In the genomic region with DNA sequence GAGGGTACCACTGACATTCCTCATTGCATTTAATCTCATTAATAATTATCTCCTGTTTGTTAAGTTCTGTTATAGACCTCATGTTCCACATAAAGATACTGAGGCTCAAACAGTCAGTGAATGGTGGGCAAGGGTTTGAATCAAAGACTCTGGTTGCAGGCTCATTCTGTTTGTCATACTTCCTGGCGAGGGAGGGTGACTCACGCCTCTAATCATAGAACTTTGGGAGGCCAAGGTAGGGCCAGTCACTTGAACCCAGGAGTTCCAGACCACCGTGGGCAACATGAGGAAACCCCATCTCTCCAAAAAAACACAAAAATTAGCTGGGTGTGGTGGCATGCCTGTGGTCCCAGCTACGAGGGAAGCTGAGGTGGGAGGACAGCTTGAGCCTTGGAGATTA, we compare ENCODE assay signal across 16 cellular contexts.
DNase-seq lines count a peak whose midpoint lies in the region; ATAC-seq, FAIRE-seq and TF ChIP-seq lines count a peak whose summit lies in the region.
"Had no signal": no experiment of that assay in that cellular context is flagged by ENCODE, and none has a peak within 500 bp of the region (broad histone marks: within the 10 kb centered on the region; RNA-seq: fewer than 3 reads in every experiment).

No MANE protein-coding gene starts in this region.

- no peaks in the 10 kb centered on the region for H3K9me1 ChIP-seq in K562 (ENCODE audit: control insufficient read depth, insufficient read depth, low read length)

- H3K9me3 ChIP-seq in K562 (replicated peaks; ENCODE audit: control insufficient read depth, insufficient read depth, low read depth, low read length), result no peaks in the 10 kb centered on the region
- no peaks in the 10 kb centered on the region for H3K9me3 ChIP-seq in neural progenitor cell (ENCODE audit: low read depth)
- H3K9me3 ChIP-seq: MG63 had no signal

- peaks cover 7% of the 10 kb centered on the region for H3K4me1 Mint-ChIP-seq in activated T-cell treated with anti-CD3 and anti-CD28 coated beads, Interleukin-2, amount 50 U/mL, for 72 hours (ENCODE audit: low read depth)
- H3K4me1 Mint-ChIP-seq in neural progenitor cell, result peaks cover 5% of the 10 kb centered on the region
- H3K4me1 Mint-ChIP-seq: CD4-positive, CD25-positive, alpha-beta regulatory T cell had no signal

- H3K79me2 ChIP-seq in K562 (ENCODE audit: control insufficient read depth, insufficient read depth, low read length), result no peaks in the 10 kb centered on the region
- no peaks in the 10 kb centered on the region for H3K79me2 ChIP-seq in neural progenitor cell (ENCODE audit: low read depth)

- under 1% methylated on average over 4 of the region's 4 CpGs for WGBS in K562 (ENCODE audit: insufficient coverage, low coverage, missing lambda C conversion rate)

- H3K4me1 ChIP-seq in K562 (replicated peaks in 1 of 2; ENCODE audit: control insufficient read depth in 2 of 2, insufficient read depth in 2 of 2, low read length in 2 of 2), result no peaks in the 10 kb centered on the region
- peaks cover 4% of the 10 kb centered on the region for H3K4me1 ChIP-seq in neural progenitor cell

- CTCF ChIA-PET in K562 (lab: Yijun Ruan, JAX; ENCODE audit: low intra/inter-chr PET ratio), result no interaction called here

- H3F3A ChIP-seq in neural progenitor cell (ENCODE audit: low read depth), result no peaks in the 10 kb centered on the region

- no peaks in the 10 kb centered on the region for H3K36me3 Mint-ChIP-seq in activated T-cell treated with anti-CD3 and anti-CD28 coated beads, Interleukin-2, amount 50 U/mL, for 72 hours (ENCODE audit: insufficient read depth in 2 of 2)
- peaks cover 2% of the 10 kb centered on the region for H3K36me3 Mint-ChIP-seq in neural progenitor cell
- H3K36me3 Mint-ChIP-seq: CD4-positive, CD25-positive, alpha-beta regulatory T cell had no signal

- no peaks in the 10 kb centered on the region for H3K9me3 Mint-ChIP-seq in activated T-cell treated with anti-CD3 and anti-CD28 coated beads, Interleukin-2, amount 50 U/mL, for 72 hours
- peaks cover 9% of the 10 kb centered on the region for H3K9me3 Mint-ChIP-seq in neural progenitor cell
- H3K9me3 Mint-ChIP-seq: CD4-positive, CD25-positive, alpha-beta regulatory T cell had no signal

- no peak overlapping the region for H3K27ac ChIP-seq in K562 (ENCODE audit: extremely low read depth, low read depth, low read length)
- H3K27ac ChIP-seq in neural progenitor cell, result no peak overlapping the region
- H3K27ac ChIP-seq: KMS-11 had no signal

- no peak for TF ChIP-seq CTCF in K562 (IDR thresholded peaks at IDR 0.05 in 2 of 3, conservative IDR thresholded peaks at IDR 0.05 in 1 of 3; ENCODE audit: insufficient read depth in 2 of 3, low read depth in 1 of 3, low read length in 3 of 3)
- no peak for TF ChIP-seq CTCF in neural progenitor cell (IDR thresholded peaks at IDR 0.05)

- no peaks in the 10 kb centered on the region for H3K27me3 Mint-ChIP-seq in activated T-cell treated with anti-CD3 and anti-CD28 coated beads, Interleukin-2, amount 50 U/mL, for 72 hours (ENCODE audit: low read depth)
- H3K27me3 Mint-ChIP-seq in neural progenitor cell (ENCODE audit: insufficient read depth, low read depth), result no peaks in the 10 kb centered on the region
- H3K27me3 Mint-ChIP-seq: CD4-positive, CD25-positive, alpha-beta regulatory T cell had no signal

- H2AFZ ChIP-seq in K562 (ENCODE audit: low read depth, low read length) (no peak overlapping the region), neural progenitor cell (replicated peaks) (peak overlapping the region; percentile 18)

- H3K27ac Mint-ChIP-seq in activated T-cell treated with anti-CD3 and anti-CD28 coated beads, Interleukin-2, amount 50 U/mL, for 72 hours, result no peak overlapping the region
- no peak overlapping the region for H3K27ac Mint-ChIP-seq in neural progenitor cell
- H3K27ac Mint-ChIP-seq: CD4-positive, CD25-positive, alpha-beta regulatory T cell; H9 had no signal

- no peaks in the 10 kb centered on the region for H3K36me3 ChIP-seq in K562 (ENCODE audit: control insufficient read depth, insufficient read depth, low read length)
- no peaks in the 10 kb centered on the region for H3K36me3 ChIP-seq in neural progenitor cell
- H3K36me3 ChIP-seq: MG63 had no signal

- H3K4me2 ChIP-seq in K562 (ENCODE audit: insufficient read depth, low read length) (no peak overlapping the region), neural progenitor cell (no peak overlapping the region)
- H3K4me2 ChIP-seq: KMS-11 had no signal

- no peak for TF ChIP-seq EP300 in K562 (IDR thresholded peaks at IDR 0.05; ENCODE audit: low read length)

- BruUV-seq in K562 (replicated peaks; lab: Mats Ljungman, UMichigan), result no TSS peak

- no peak for DNase-seq in activated T-cell treated with anti-CD3 and anti-CD28 coated beads, Interleukin-2, amount 50 U/mL, for 72 hours
- no peak for DNase-seq in activated T-cell treated with anti-CD3 and anti-CD28 coated beads for 4 hours
- DNase-seq in NCI-H226, result peak; percentile 32
- no peak for DNase-seq in K562 (ENCODE audit: extremely low read depth in 1 of 4, low spot score in 3 of 4)
- DNase-seq in neural progenitor cell (ENCODE audit: low spot score), result no peak
- DNase-seq in DMS53 (lab: John Stamatoyannopoulos, UW), result no peak
- DNase-seq in MV-4-11 (lab: John Stamatoyannopoulos, UW), result no peak
- DNase-seq: AML-193; CD4-positive, CD25-positive, alpha-beta regulatory T cell; DND-41; H9; MG63; NCI-H1105; NCI-H187 treated with DMSO at 0.1 percent for 48 hours had no signal

- in situ Hi-C loops in K562 (cut with MboI), result no loop called here

- POLR2A ChIA-PET in K562 (lab: Yijun Ruan, JAX), result no interaction called here

- no peak for TF ChIP-seq RAD21 in K562 (CRISPR knock-in tag; conservative IDR thresholded peaks at IDR 0.05 in 1 of 2, IDR thresholded peaks at IDR 0.05 in 1 of 2)

- H3K4me3 Mint-ChIP-seq in activated T-cell treated with anti-CD3 and anti-CD28 coated beads, Interleukin-2, amount 50 U/mL, for 72 hours, result no peak overlapping the region
- no peak overlapping the region for H3K4me3 Mint-ChIP-seq in neural progenitor cell
- H3K4me3 Mint-ChIP-seq: CD4-positive, CD25-positive, alpha-beta regulatory T cell; H9 had no signal

- H3K27me3 ChIP-seq in K562 (ENCODE audit: control insufficient read depth in 2 of 2, insufficient read depth in 2 of 2, low read length in 2 of 2) (no peaks in the 10 kb centered on the region), neural progenitor cell (no peaks in the 10 kb centered on the region)
- H3K27me3 ChIP-seq: MG63 had no signal

- intact Hi-C loops in K562 (cut with micrococcal nuclease), result no loop called here

- no peak overlapping the region for H3K9ac ChIP-seq in K562 (ENCODE audit: insufficient read depth in 1 of 2, low read depth in 2 of 2, low read length in 2 of 2)
- no peak overlapping the region for H3K9ac ChIP-seq in neural progenitor cell
- H3K9ac ChIP-seq: KMS-11 had no signal

- no peak overlapping the region for H3K4me3 ChIP-seq in K562
- no peak overlapping the region for H3K4me3 ChIP-seq in neural progenitor cell
- H3K4me3 ChIP-seq: MG63 had no signal

- no peak for TF ChIP-seq POLR2A in K562 (conservative IDR thresholded peaks at IDR 0.05)

- no peaks in the 10 kb centered on the region for H4K20me1 ChIP-seq in K562 (replicated peaks; ENCODE audit: control insufficient read depth, insufficient read depth, low read length)
- H4K20me1 ChIP-seq in neural progenitor cell (ENCODE audit: low read depth), result no peaks in the 10 kb centered on the region

- no peak for FAIRE-seq in K562 (lab: Jason Lieb, UNC)

- ATAC-seq in activated T-cell treated with anti-CD3 and anti-CD28 coated beads, Interleukin-2, amount 50 U/mL, for 72 hours (replicated peaks in 1 of 2), result peak; percentile 51 to 69
- no peak for ATAC-seq in K562
- ATAC-seq in GM21390 (IDR thresholded peaks at IDR 0.05; ENCODE audit: unreplicated experiment), result no peak

Comparison
In these comparisons a context has a peak if more than half of its experiments do, and no peak if none do; other contexts are left out.
1. ATAC-seq: peak in activated T-cell treated with anti-CD3 and anti-CD28 coated beads, Interleukin-2, amount 50 U/mL, for 72 hours (2 of 2); none in K562 (single experiment) and GM21390 (single experiment).